Comparison of ENCODE assay signal across 23 cellular contexts in genomic region chr6:138031850-138032249, GRCh38.
DNase-seq lines count a peak whose midpoint lies in the region; ATAC-seq and TF ChIP-seq lines count a peak whose summit lies in the region.
"Had no signal": no experiment of that assay in that cellular context is flagged by ENCODE, and none has a peak within 500 bp of the region (broad histone marks: within the 10 kb centered on the region; RNA-seq: fewer than 3 reads in every experiment).

No MANE protein-coding gene starts in this region.

- no peak overlapping the region for H3K9ac ChIP-seq in stomach smooth muscle (ENCODE audit: low read length in 2 of 2)
- H3K9ac ChIP-seq: BLaER1 had no signal

- H3K4me3 ChIP-seq in breast epithelium (no peak overlapping the region), Panc1 (ENCODE audit: low read depth in 2 of 2, low read length in 2 of 2) (no peak overlapping the region), esophagus squamous epithelium (no peak overlapping the region), stomach smooth muscle (ENCODE audit: low read length in 2 of 2) (no peak overlapping the region), ovary (no peak overlapping the region)
- H3K4me3 ChIP-seq: BLaER1, spleen had no signal

- intact Hi-C loops in MCF 10A (cut with micrococcal nuclease) (loop anchor here (1.0 to 2.0 kb wide), 2 partner anchors 56 to 75 kb away; partner anchors contain the start of gene PERP), breast epithelium (cut with DNase I; ENCODE audit: low total_unique reads) (no loop called here), Panc1 (cut with micrococcal nuclease; ENCODE audit: unreplicated experiment) (no loop called here), esophagus squamous epithelium (cut with DNase I) (loop anchor here (5.0 kb wide), 1 partner anchor 75 kb away; the partner anchor contains the start of gene PERP), ovary (cut with DNase I) (no loop called here)

- BruUV-seq in MCF 10A (replicated peaks; lab: Mats Ljungman, UMichigan) (no TSS peak), Panc1 (replicated peaks; lab: Mats Ljungman, UMichigan) (no TSS peak)

- CTCF ChIA-PET in MCF 10A (lab: Yijun Ruan, JAX) (interaction anchor here (0.7 to 13.4 kb wide), 7 partner anchors 13 to 327 kb away, joined by 3 to 208 read pairs (median 9); no protein-coding TSS in a partner anchor), Panc1 (lab: Charles Lee) (no interaction called here)

- H3K9me3 ChIP-seq in breast epithelium = no peaks in the 10 kb centered on the region
- H3K9me3 ChIP-seq in Panc1 (ENCODE audit: control insufficient read depth, insufficient read depth, low read depth, low read length) = no peaks in the 10 kb centered on the region
- H3K9me3 ChIP-seq in esophagus squamous epithelium = no peaks in the 10 kb centered on the region
- no peaks in the 10 kb centered on the region for H3K9me3 ChIP-seq in stomach smooth muscle (ENCODE audit: control insufficient read depth in 2 of 2, low read length in 2 of 2)
- no peaks in the 10 kb centered on the region for H3K9me3 ChIP-seq in ovary
- H3K9me3 ChIP-seq: BLaER1, spleen had no signal

- DNase-seq in MCF 10A (ENCODE audit: unreplicated experiment) (peak; percentile 62), breast epithelium (ENCODE audit: low spot score in 2 of 2) (no peak), Panc1 (ENCODE audit: low read depth, low spot score) (no peak), esophagus squamous epithelium (lab: John Stamatoyannopoulos, UW) (no peak), inferior parietal cortex (ENCODE audit: extremely low spot score) (no peak), ovary (no peak)
- DNase-seq in stimulated activated CD4-positive, alpha-beta T cell treated with anti-CD3 and anti-CD28 coated beads, Interleukin-4, amount 100 ng/mL, for 1 hour = no peak
- DNase-seq: activated CD4-positive, alpha-beta T cell treated with anti-CD3 and anti-CD28 coated beads, Interleukin-2, amount 50 U/mL, for 4 hours; activated naive CD4-positive, alpha-beta T cell treated with anti-CD3 and anti-CD28 coated beads for 36 hours; dermis blood vessel endothelial cell; kidney; mesendoderm; MM.1S; NCI-H1694 treated with DMSO at 0.1 percent for 48 hours; NCI-H345; posterior cingulate gyrus; SHP77; spleen; T-cell had no signal

- no peaks in the 10 kb centered on the region for H3K27me3 Mint-ChIP-seq in MCF 10A (ENCODE audit: insufficient read depth, unreplicated experiment)

- TF ChIP-seq EP300 in ovary (IDR thresholded peaks at IDR 0.05) = no peak

- H3K4me1 Mint-ChIP-seq in MCF 10A (ENCODE audit: insufficient read depth, unreplicated experiment) = peaks cover 62% of the 10 kb centered on the region
- H3K4me1 Mint-ChIP-seq: nephron, T-cell had no signal

- 32 to 42% methylated on average over 3 of the region's 3 CpGs for WGBS in esophagus squamous epithelium, 2 donors
- 77 to 81% (median 78%) methylated on average over 3 of the region's 3 CpGs for WGBS in ovary, 3 donors

- peak overlapping the region; percentile 91 for H3K27ac Mint-ChIP-seq in MCF 10A (ENCODE audit: low read depth, unreplicated experiment)
- H3K27ac Mint-ChIP-seq: activated naive CD4-positive, alpha-beta T cell treated with anti-CD3 and anti-CD28 coated beads for 36 hours; nephron; T-cell had no signal

- H3K36me3 Mint-ChIP-seq in MCF 10A (ENCODE audit: insufficient read depth, unreplicated experiment) = peaks cover 6% of the 10 kb centered on the region
- H3K36me3 Mint-ChIP-seq: T-cell had no signal

- no peak for TF ChIP-seq POLR2A in breast epithelium (IDR thresholded peaks at IDR 0.05)
- TF ChIP-seq POLR2A in esophagus squamous epithelium (IDR thresholded peaks at IDR 0.05) = no peak
- no peak for TF ChIP-seq POLR2A in ovary (IDR thresholded peaks at IDR 0.05)

- POLR2A ChIA-PET in MCF 10A (lab: Yijun Ruan, JAX) = interaction anchor here (0.7 to 10.9 kb wide), 31 partner anchors 9 to 1344 kb away, joined by 3 to 717 read pairs (median 5); partner anchors contain the start of genes HEBP2, PERP and TNFAIP3
- POLR2A ChIA-PET in Panc1 (lab: Charles Lee) = no interaction called here

- H3K36me3 ChIP-seq in breast epithelium (no peaks in the 10 kb centered on the region), Panc1 (ENCODE audit: control insufficient read depth, insufficient read depth, low read length) (no peaks in the 10 kb centered on the region), esophagus squamous epithelium (no peaks in the 10 kb centered on the region), stomach smooth muscle (ENCODE audit: control insufficient read depth in 2 of 2, insufficient read depth in 2 of 2, low read length in 2 of 2) (no peaks in the 10 kb centered on the region), ovary (no peaks in the 10 kb centered on the region)
- H3K36me3 ChIP-seq: BLaER1, spleen had no signal

- ATAC-seq in Panc1 = 0 out of 2 replicates have a peak, but pooled peaks have one; percentile 23
- ATAC-seq: HepG2, T-cell had no signal

- peak overlapping the region; percentile 55 for H3K4me3 Mint-ChIP-seq in MCF 10A (ENCODE audit: unreplicated experiment)
- H3K4me3 Mint-ChIP-seq: activated naive CD4-positive, alpha-beta T cell treated with anti-CD3 and anti-CD28 coated beads for 36 hours; nephron; T-cell had no signal

- no peaks in the 10 kb centered on the region for H3K9me3 Mint-ChIP-seq in MCF 10A (ENCODE audit: unreplicated experiment)
- H3K9me3 Mint-ChIP-seq: activated naive CD4-positive, alpha-beta T cell treated with anti-CD3 and anti-CD28 coated beads for 36 hours; nephron; T-cell had no signal

- no peaks in the 10 kb centered on the region for H3K27me3 ChIP-seq in breast epithelium
- H3K27me3 ChIP-seq in Panc1 (ENCODE audit: control insufficient read depth, insufficient read depth, low read length) = no peaks in the 10 kb centered on the region
- no peaks in the 10 kb centered on the region for H3K27me3 ChIP-seq in esophagus squamous epithelium
- no peaks in the 10 kb centered on the region for H3K27me3 ChIP-seq in stomach smooth muscle (ENCODE audit: control insufficient read depth in 1 of 2, insufficient read depth in 2 of 2, low read length in 2 of 2)
- no peaks in the 10 kb centered on the region for H3K27me3 ChIP-seq in ovary
- H3K27me3 ChIP-seq: BLaER1, spleen had no signal

- H3K27ac ChIP-seq in breast epithelium (no peak overlapping the region), Panc1 (ENCODE audit: low read length) (peak overlapping the region; percentile 61; the same call in 1 of the 2 replicates), esophagus squamous epithelium (peak overlapping the region; percentile 86 to 92 (median 90)), stomach smooth muscle (ENCODE audit: low read length) (peak overlapping the region; percentile 6), ovary (no peak overlapping the region)
- H3K27ac ChIP-seq: BLaER1, spleen had no signal

- in situ Hi-C loops in Panc1 (cut with HindIII; ENCODE audit: low pct_unique_long_range_greater_than_20kb, low sequenced_read_pairs) = no loop called here

- TF ChIP-seq CTCF in MCF 10A (IDR thresholded peaks at IDR 0.05; ENCODE audit: unreplicated experiment) (no peak), breast epithelium (IDR thresholded peaks at IDR 0.05) (no peak), Panc1 (IDR thresholded peaks at IDR 0.05) (no peak), esophagus squamous epithelium (IDR thresholded peaks at IDR 0.05) (no peak), ovary (IDR thresholded peaks at IDR 0.05) (no peak)

- no peaks in the 10 kb centered on the region for H3K4me1 ChIP-seq in breast epithelium
- no peaks in the 10 kb centered on the region; the same call in 1 of the 2 replicates for H3K4me1 ChIP-seq in Panc1 (ENCODE audit: control insufficient read depth, insufficient read depth, low read length)
- H3K4me1 ChIP-seq in esophagus squamous epithelium = peaks cover 17 to 91% (median 40%) of the 10 kb centered on the region in 3 donors
- H3K4me1 ChIP-seq in stomach smooth muscle (ENCODE audit: control insufficient read depth, insufficient read depth, low read length) = no peaks in the 10 kb centered on the region
- no peaks in the 10 kb centered on the region for H3K4me1 ChIP-seq in ovary (ENCODE audit: insufficient read depth)
- H3K4me1 ChIP-seq: BLaER1, spleen had no signal

Comparison
In these comparisons a context has a peak if more than half of its experiments do, and no peak if none do; other contexts are left out.
1. intact Hi-C loops: an anchor here in MCF 10A (1.0 to 2.0 kb wide) and esophagus squamous epithelium (5.0 kb wide); none called in breast epithelium, Panc1 and ovary.
2. H3K27ac ChIP-seq: peak in Panc1 (single experiment), esophagus squamous epithelium (4 of 4) and stomach smooth muscle (single experiment); none in breast epithelium (0 of 2) and ovary (0 of 2).